ENCODE assay signal across 29 cellular contexts in genomic region chr5:1056611-1057484, GRCh38. TPM values are rescaled to one million over a fixed set of nuclear protein-coding genes. Genes with fewer than 3 reads are reported as not detected.
"Had no signal": no experiment of that assay in that cellular context is flagged by ENCODE, and none has a peak within 500 bp of the region (broad histone marks: within the 10 kb centered on the region; RNA-seq: fewer than 3 reads in every experiment).

No MANE protein-coding gene starts in this region.

- H3K4me1 Mint-ChIP-seq: activated CD4-positive, alpha-beta T cell treated with anti-CD3 and anti-CD28 coated beads, Interleukin-2, amount 10 ng/mL, durations not matched to agents 24 days and 14 days; activated naive CD8-positive, alpha-beta T cell treated with anti-CD3 and anti-CD28 coated beads, Interleukin-2, amount 50 U/mL, for 24 hours; naive thymus-derived CD8-positive, alpha-beta T cell; stimulated activated naive B cell treated with anti-CD40 and anti-IgM and Interleukin-4, amounts not matched to agents 10 μg/mL and 1 μg/mL and 100 μg/mL, for 72 hours had no signal

- H3K27me3 ChIP-seq: sigmoid colon, stomach, thyroid gland, upper lobe of right lung had no signal

- H3K4me1 ChIP-seq: lower lobe of right lung, sigmoid colon, stomach, thyroid gland, upper lobe of right lung had no signal

- DNase-seq: activated CD4-positive, alpha-beta memory T cell treated with anti-CD3 and anti-CD28 coated beads for 36 hours; activated CD4-positive, alpha-beta T cell treated with anti-CD3 and anti-CD28 coated beads, Interleukin-2, amount 10 ng/mL, durations not matched to agents 24 days and 14 days; activated CD4-positive, CD25-positive, alpha-beta regulatory T cell treated with anti-CD3 and anti-CD28 coated beads, Interleukin-2, amount 50 U/mL, for 72 hours; activated CD8-positive, alpha-beta memory T cell treated with anti-CD3 and anti-CD28 coated beads, Interleukin-2, amount 50 U/mL, for 4 hours; activated effector memory CD4-positive, alpha-beta T cell treated with anti-CD3 and anti-CD28 coated beads, Interleukin-2, amount 50 U/mL, for 16 hours; activated naive CD4-positive, alpha-beta T cell treated with anti-CD3 and anti-CD28 coated beads for 36 hours; activated naive CD8-positive, alpha-beta T cell treated with anti-CD3 and anti-CD28 coated beads, Interleukin-2, amount 50 U/mL, for 24 hours; activated T-cell treated with anti-CD3 and anti-CD28 coated beads, Interleukin-2, amount 50 U/mL, for 1 hour; amygdala; central memory CD4-positive, alpha-beta T cell; dermis blood vessel endothelial cell; effector CD4-positive, alpha-beta T cell; islet precursor cell; left colon; lower lobe of right lung; mesenchymal stem cell; naive thymus-derived CD8-positive, alpha-beta T cell; sigmoid colon; stimulated activated CD4-positive, alpha-beta T cell treated with anti-CD3 and anti-CD28 coated beads, Interleukin-1b, Interleukin-23, amount 100 ng/mL, for 48 hours; stimulated activated CD4-positive, alpha-beta T cell treated with anti-CD3 and anti-CD28 coated beads, Interleukin-4, amount 100 ng/mL, for 4 hours; stimulated activated CD8-positive, alpha-beta memory T cell treated with anti-CD3 and anti-CD28 coated beads, Interleukin-4, amount 100 ng/mL, for 48 hours; stimulated activated naive B cell treated with anti-CD40 and anti-IgM and Interleukin-4, amounts not matched to agents 10 μg/mL and 1 μg/mL and 100 μg/mL, for 72 hours; stomach; T-helper 2 cell; thyroid gland; upper lobe of right lung had no signal

- H3K27ac ChIP-seq: lower lobe of right lung, sigmoid colon, stomach, thyroid gland, upper lobe of right lung had no signal

- H3K27me3 Mint-ChIP-seq: activated CD4-positive, alpha-beta memory T cell treated with anti-CD3 and anti-CD28 coated beads for 36 hours; activated CD4-positive, alpha-beta T cell treated with anti-CD3 and anti-CD28 coated beads, Interleukin-2, amount 10 ng/mL, durations not matched to agents 24 days and 14 days; activated naive CD8-positive, alpha-beta T cell treated with anti-CD3 and anti-CD28 coated beads, Interleukin-2, amount 50 U/mL, for 24 hours; naive thymus-derived CD8-positive, alpha-beta T cell; stimulated activated naive B cell treated with anti-CD40 and anti-IgM and Interleukin-4, amounts not matched to agents 10 μg/mL and 1 μg/mL and 100 μg/mL, for 72 hours had no signal

- ATAC-seq: activated naive CD8-positive, alpha-beta T cell treated with anti-CD3 and anti-CD28 coated beads, Interleukin-2, amount 50 U/mL, for 24 hours; left colon; lower lobe of right lung; naive thymus-derived CD8-positive, alpha-beta T cell; stimulated activated naive B cell treated with anti-CD40 and anti-IgM and Interleukin-4, amounts not matched to agents 10 μg/mL and 1 μg/mL and 100 μg/mL, for 72 hours; upper lobe of right lung had no signal

- H3K4me3 ChIP-seq: lower lobe of right lung, sigmoid colon, smooth muscle cell, stomach, thyroid gland, upper lobe of right lung had no signal

- H3K9me3 ChIP-seq: lower lobe of right lung, sigmoid colon, stomach, thyroid gland, upper lobe of right lung had no signal

- H3K9me3 Mint-ChIP-seq: activated CD4-positive, alpha-beta memory T cell treated with anti-CD3 and anti-CD28 coated beads for 36 hours; activated CD4-positive, alpha-beta T cell treated with anti-CD3 and anti-CD28 coated beads, Interleukin-2, amount 10 ng/mL, durations not matched to agents 24 days and 14 days; activated naive CD4-positive, alpha-beta T cell treated with anti-CD3 and anti-CD28 coated beads for 36 hours; activated naive CD8-positive, alpha-beta T cell treated with anti-CD3 and anti-CD28 coated beads, Interleukin-2, amount 50 U/mL, for 24 hours; activated T-helper 1 cell treated with anti-CD3 and anti-CD28 coated beads, Interleukin-12 subunit alpha, Interleukin-12 subunit beta, Interleukin-2, Interleukin-4 antibody, amounts not matched to agents 30 ng/mL and 10 ng/mL and 1 ng/mL, durations not matched to agents 14 hours and 24 hours and 36 hours; naive thymus-derived CD8-positive, alpha-beta T cell; stimulated activated naive B cell treated with anti-CD40 and anti-IgM and Interleukin-4, amounts not matched to agents 10 μg/mL and 1 μg/mL and 100 μg/mL, for 72 hours had no signal

- H3K27ac Mint-ChIP-seq: activated CD4-positive, alpha-beta memory T cell treated with anti-CD3 and anti-CD28 coated beads for 36 hours; activated CD4-positive, alpha-beta T cell treated with anti-CD3 and anti-CD28 coated beads, Interleukin-2, amount 10 ng/mL, durations not matched to agents 24 days and 14 days; activated naive CD4-positive, alpha-beta T cell treated with anti-CD3 and anti-CD28 coated beads for 36 hours; activated naive CD8-positive, alpha-beta T cell treated with anti-CD3 and anti-CD28 coated beads, Interleukin-2, amount 50 U/mL, for 24 hours; stimulated activated naive B cell treated with anti-CD40 and anti-IgM and Interleukin-4, amounts not matched to agents 10 μg/mL and 1 μg/mL and 100 μg/mL, for 72 hours had no signal

- H3K4me3 Mint-ChIP-seq: activated CD4-positive, alpha-beta memory T cell treated with anti-CD3 and anti-CD28 coated beads for 36 hours; activated CD4-positive, alpha-beta T cell treated with anti-CD3 and anti-CD28 coated beads, Interleukin-2, amount 10 ng/mL, durations not matched to agents 24 days and 14 days; activated naive CD4-positive, alpha-beta T cell treated with anti-CD3 and anti-CD28 coated beads for 36 hours; activated naive CD8-positive, alpha-beta T cell treated with anti-CD3 and anti-CD28 coated beads, Interleukin-2, amount 50 U/mL, for 24 hours; activated T-helper 1 cell treated with anti-CD3 and anti-CD28 coated beads, Interleukin-12 subunit alpha, Interleukin-12 subunit beta, Interleukin-2, Interleukin-4 antibody, amounts not matched to agents 30 ng/mL and 10 ng/mL and 1 ng/mL, durations not matched to agents 14 hours and 24 hours and 36 hours; naive thymus-derived CD8-positive, alpha-beta T cell; stimulated activated naive B cell treated with anti-CD40 and anti-IgM and Interleukin-4, amounts not matched to agents 10 μg/mL and 1 μg/mL and 100 μg/mL, for 72 hours had no signal

RNA-seq across cellular contexts. Expression of gene NKD2, which starts 48.2 kb away (rescaled TPM):
- total RNA-seq: epithelial cell of proximal tubule; naive thymus-derived CD8-positive, alpha-beta T cell had no signal
